ENCODE assay signal across 1 cellular context in genomic region chr3:129310111-129310601, GRCh38.
TF ChIP-seq lines count a peak whose summit lies in the region.

No MANE protein-coding gene starts in this region.

TF ChIP-seq in HepG2, 621 proteins besides CTCF, POLR2A, EP300 and RAD21 (continued from another document):
- TF ChIP-seq FOSL1 (CRISPR knock-in tag; IDR thresholded peaks at IDR 0.05; ENCODE audit: borderline replicate concordance) (peak; percentile 30; the same call in 1 of the 2 replicates), TOE1 (CRISPR knock-in tag; IDR thresholded peaks at IDR 0.05) (no peak), TEAD3 (CRISPR knock-in tag; optimal IDR thresholded peaks at IDR 0.05; ENCODE audit: borderline replicate concordance) (peak; percentile 65), ZNF180 (CRISPR knock-in tag; IDR thresholded peaks at IDR 0.05; ENCODE audit: borderline replicate concordance, low read depth) (no peak), TMF1 (CRISPR knock-in tag; IDR thresholded peaks at IDR 0.05; ENCODE audit: low read depth) (no peak), HIC2 (CRISPR knock-in tag; IDR thresholded peaks at IDR 0.05; ENCODE audit: low read depth) (no peak), FOSL2 (CRISPR knock-in tag; IDR thresholded peaks at IDR 0.05) (peak; percentile 85), ZSCAN31 (CRISPR knock-in tag; IDR thresholded peaks at IDR 0.05; ENCODE audit: low read depth) (no peak), CEBPZ (IDR thresholded peaks at IDR 0.05; ENCODE audit: low read length) (no peak), GATAD2A (CRISPR knock-in tag; IDR thresholded peaks at IDR 0.05) (no peak), GZF1 (CRISPR knock-in tag; IDR thresholded peaks at IDR 0.05) (no peak)
- TF ChIP-seq, protein P1, sequence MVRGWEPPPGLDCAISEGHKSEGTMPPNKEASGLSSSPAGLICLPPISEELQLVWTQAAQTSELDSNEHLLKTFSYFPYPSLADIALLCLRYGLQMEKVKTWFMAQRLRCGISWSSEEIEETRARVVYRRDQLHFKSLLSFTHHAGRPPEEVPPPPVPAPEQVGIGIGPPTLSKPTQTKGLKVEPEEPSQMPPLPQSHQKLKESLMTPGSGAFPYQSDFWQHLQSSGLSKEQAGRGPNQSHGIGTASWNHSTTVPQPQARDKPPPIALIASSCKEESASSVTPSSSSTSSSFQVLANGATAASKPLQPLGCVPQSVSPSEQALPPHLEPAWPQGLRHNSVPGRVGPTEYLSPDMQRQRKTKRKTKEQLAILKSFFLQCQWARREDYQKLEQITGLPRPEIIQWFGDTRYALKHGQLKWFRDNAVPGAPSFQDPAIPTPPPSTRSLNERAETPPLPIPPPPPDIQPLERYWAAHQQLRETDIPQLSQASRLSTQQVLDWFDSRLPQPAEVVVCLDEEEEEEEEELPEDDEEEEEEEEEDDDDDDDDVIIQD (CRISPR knock-in tag; IDR thresholded peaks at IDR 0.05; ENCODE audit: low read depth) = no peak
